35 cellular contexts compared by ENCODE assay signal in the genomic region with DNA sequence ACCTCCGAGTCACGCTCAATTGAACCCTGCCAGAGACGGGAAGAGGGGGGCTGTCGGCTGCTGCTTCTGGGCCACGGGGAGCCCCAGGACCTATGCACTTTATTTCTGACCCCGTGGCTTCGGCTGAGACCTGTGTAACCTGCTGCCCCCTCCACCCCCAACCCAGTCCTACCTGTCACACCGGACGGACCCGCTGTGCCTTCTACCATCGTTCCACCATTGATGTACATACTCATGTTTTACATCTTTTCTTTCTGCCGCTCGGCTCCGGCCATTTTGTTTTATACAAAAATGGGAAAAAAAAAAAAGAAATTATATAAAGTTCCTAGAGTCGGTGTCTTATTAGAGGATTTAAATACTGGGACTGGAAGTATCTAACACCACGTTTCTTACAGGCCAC. TPM values are rescaled to one million over a fixed set of nuclear protein-coding genes. Genes with fewer than 3 reads are reported as not detected.
"Had no signal": no experiment of that assay in that cellular context is flagged by ENCODE, and none has a peak within 500 bp of the region (broad histone marks: within the 10 kb centered on the region; RNA-seq: fewer than 3 reads in every experiment).

No MANE protein-coding gene starts in this region.

- DNase-seq: activated CD4-positive, alpha-beta T cell treated with anti-CD3 and anti-CD28 coated beads for 48 hours; activated CD4-positive, alpha-beta T cell treated with anti-CD3 and anti-CD28 coated beads, Interleukin-2, amount 50 U/mL, for 48 hours; activated CD8-positive, alpha-beta memory T cell treated with anti-CD3 and anti-CD28 coated beads for 24 hours; activated effector memory CD4-positive, alpha-beta T cell treated with anti-CD3 and anti-CD28 coated beads, Interleukin-2, amount 50 U/mL, for 16 hours; activated naive CD4-positive, alpha-beta T cell treated with anti-CD3 and anti-CD28 coated beads for 36 hours; activated naive CD8-positive, alpha-beta T cell treated with anti-CD3 and anti-CD28 coated beads, Interleukin-2, amount 10 ng/mL, durations not matched to agents 7 days and 5 days; amniotic stem cell; brain microvascular endothelial cell; caudate nucleus; dermis blood vessel endothelial cell; effector CD8-positive, alpha-beta T cell; foreskin melanocyte; islet precursor cell; left ventricle myocardium inferior; mesendoderm; ovary; right lobe of liver; stimulated activated CD4-positive, alpha-beta T cell treated with anti-CD3 and anti-CD28 coated beads, Interleukin-4, amount 100 ng/mL, for 4 hours; stimulated activated CD8-positive, alpha-beta memory T cell treated with anti-CD3 and anti-CD28 coated beads, Interleukin-4, amount 100 ng/mL, for 48 hours; stimulated activated naive CD8-positive, alpha-beta T cell treated with anti-CD3 and anti-CD28 coated beads, Interleukin-15, amount 100 ng/mL, for 72 hours; substantia nigra; T-helper 17 cell; T1000; WERI-Rb-1 had no signal

- H3K4me3 Mint-ChIP-seq: activated naive CD4-positive, alpha-beta T cell treated with anti-CD3 and anti-CD28 coated beads for 36 hours; activated naive CD8-positive, alpha-beta T cell treated with anti-CD3 and anti-CD28 coated beads, Interleukin-2, amount 10 ng/mL, durations not matched to agents 7 days and 5 days; activated T-helper 1 cell treated with anti-CD3 and anti-CD28 coated beads, Interleukin-12 subunit alpha, Interleukin-12 subunit beta, Interleukin-2, Interleukin-4 antibody, amounts not matched to agents 30 ng/mL and 10 ng/mL and 1 ng/mL, durations not matched to agents 14 hours and 24 hours and 36 hours; stimulated activated memory B cell treated with anti-CD40 and anti-IgM and Interleukin-4, amounts not matched to agents 10 μg/mL and 1 μg/mL and 100 μg/mL, for 72 hours; stimulated activated naive CD8-positive, alpha-beta T cell treated with anti-CD3 and anti-CD28 coated beads, Interleukin-15, amount 100 ng/mL, for 72 hours; T-helper 17 cell had no signal

- H3K4me1 Mint-ChIP-seq: nephron had no signal

- H3K27ac ChIP-seq: brain microvascular endothelial cell, neutrophil, ovary, WERI-Rb-1 had no signal

- H3K27ac Mint-ChIP-seq: activated naive CD4-positive, alpha-beta T cell treated with anti-CD3 and anti-CD28 coated beads for 36 hours; activated naive CD8-positive, alpha-beta T cell treated with anti-CD3 and anti-CD28 coated beads, Interleukin-2, amount 10 ng/mL, durations not matched to agents 7 days and 5 days; activated T-helper 1 cell treated with anti-CD3 and anti-CD28 coated beads, Interleukin-12 subunit alpha, Interleukin-12 subunit beta, Interleukin-2, Interleukin-4 antibody, amounts not matched to agents 30 ng/mL and 10 ng/mL and 1 ng/mL, durations not matched to agents 14 hours and 24 hours and 36 hours; progenitor cell of endocrine pancreas; stimulated activated memory B cell treated with anti-CD40 and anti-IgM and Interleukin-4, amounts not matched to agents 10 μg/mL and 1 μg/mL and 100 μg/mL, for 72 hours; stimulated activated naive CD8-positive, alpha-beta T cell treated with anti-CD3 and anti-CD28 coated beads, Interleukin-15, amount 100 ng/mL, for 72 hours; T-helper 17 cell had no signal

- H3K9me3 ChIP-seq: esophagus muscularis mucosa, left ventricle myocardium inferior, neutrophil, ovary, right lobe of liver had no signal

- H3K27me3 Mint-ChIP-seq: activated naive CD8-positive, alpha-beta T cell treated with anti-CD3 and anti-CD28 coated beads, Interleukin-2, amount 10 ng/mL, durations not matched to agents 7 days and 5 days; progenitor cell of endocrine pancreas; stimulated activated memory B cell treated with anti-CD40 and anti-IgM and Interleukin-4, amounts not matched to agents 10 μg/mL and 1 μg/mL and 100 μg/mL, for 72 hours; stimulated activated naive CD8-positive, alpha-beta T cell treated with anti-CD3 and anti-CD28 coated beads, Interleukin-15, amount 100 ng/mL, for 72 hours; T-helper 17 cell had no signal

- H3K4me3 ChIP-seq: esophagus muscularis mucosa, left ventricle myocardium inferior, lung, ovary, right lobe of liver had no signal

- H3K9me3 Mint-ChIP-seq: activated naive CD4-positive, alpha-beta T cell treated with anti-CD3 and anti-CD28 coated beads for 36 hours; activated naive CD8-positive, alpha-beta T cell treated with anti-CD3 and anti-CD28 coated beads, Interleukin-2, amount 10 ng/mL, durations not matched to agents 7 days and 5 days; activated T-helper 1 cell treated with anti-CD3 and anti-CD28 coated beads, Interleukin-12 subunit alpha, Interleukin-12 subunit beta, Interleukin-2, Interleukin-4 antibody, amounts not matched to agents 30 ng/mL and 10 ng/mL and 1 ng/mL, durations not matched to agents 14 hours and 24 hours and 36 hours; nephron; stimulated activated memory B cell treated with anti-CD40 and anti-IgM and Interleukin-4, amounts not matched to agents 10 μg/mL and 1 μg/mL and 100 μg/mL, for 72 hours; stimulated activated naive CD8-positive, alpha-beta T cell treated with anti-CD3 and anti-CD28 coated beads, Interleukin-15, amount 100 ng/mL, for 72 hours had no signal

- H3K27me3 ChIP-seq: brain microvascular endothelial cell, esophagus muscularis mucosa, ovary, right lobe of liver had no signal

- ATAC-seq: activated CD4-positive, CD25-positive, alpha-beta regulatory T cell treated with anti-CD3 and anti-CD28 coated beads, Interleukin-2, amount 50 U/mL, for 24 hours; right lobe of liver; stimulated activated memory B cell treated with anti-CD40 and anti-IgM and Interleukin-4, amounts not matched to agents 10 μg/mL and 1 μg/mL and 100 μg/mL, for 72 hours; stimulated activated naive CD8-positive, alpha-beta T cell treated with anti-CD3 and anti-CD28 coated beads, Interleukin-15, amount 100 ng/mL, for 72 hours; T-helper 17 cell had no signal

- H3K36me3 ChIP-seq: neutrophil, ovary had no signal

RNA-seq across cellular contexts. Expression of a gene that starts 16.0 kb away (rescaled TPM):
- total RNA-seq: skeletal muscle tissue had no signal

RNA-seq across cellular contexts. Expression of a gene that starts 21.3 kb away (rescaled TPM):
- total RNA-seq: astrocyte, dermis blood vessel endothelial cell, glomerular endothelial cell, progenitor cell of endocrine pancreas had no signal
